ENCODE assay signal across 8 cellular contexts in the genomic region with DNA sequence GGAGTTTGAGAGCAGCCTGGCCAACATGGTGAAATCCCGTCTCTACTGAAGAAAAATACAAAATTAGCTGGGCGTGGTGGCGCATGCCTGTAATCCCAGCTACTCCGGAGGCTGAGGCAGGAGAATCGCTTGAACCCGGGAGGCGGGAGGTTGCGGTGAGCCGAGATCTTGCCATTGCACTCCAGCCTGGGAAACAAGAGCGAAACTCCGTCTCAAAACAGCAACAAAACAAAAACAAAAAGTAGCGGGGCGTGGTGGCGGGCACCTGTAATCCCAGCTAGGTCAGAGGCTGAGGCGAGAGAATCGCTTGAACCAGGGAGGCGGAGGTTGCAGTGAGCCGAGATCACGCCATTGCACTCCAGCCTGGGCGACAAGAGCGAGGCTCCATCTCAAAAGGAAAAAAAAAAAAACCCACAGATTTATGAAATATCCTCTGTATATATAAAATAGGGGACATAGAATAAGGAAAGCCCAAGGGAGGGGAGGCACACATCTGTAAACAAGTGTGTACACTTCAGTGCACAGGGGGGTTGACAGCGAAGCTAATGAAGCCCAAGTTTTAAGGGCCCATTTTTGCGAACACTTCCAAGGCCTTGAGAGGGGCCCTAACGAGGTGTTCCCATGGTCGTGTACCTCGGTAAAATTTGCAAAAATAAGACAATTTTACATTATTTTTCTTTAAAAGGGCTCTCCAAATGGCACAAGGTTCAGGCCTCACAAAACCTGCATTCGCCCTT. TPM values are rescaled to one million over a fixed set of nuclear protein-coding genes. Genes with fewer than 3 reads are reported as not detected.
DNase-seq lines count a peak whose midpoint lies in the region; FAIRE-seq and TF ChIP-seq lines count a peak whose summit lies in the region.
"Not testable (repeated sequence)": the region's sequence is repeated elsewhere in the genome, so short reads cannot be mapped to it uniquely, and the experiment has no call there.

No MANE protein-coding gene starts in this region.

- H3K4me3 ChIP-seq in BLaER1 (peak overlapping the region; percentile 100), H1 (ENCODE audit: extremely low read depth in 1 of 4, insufficient read depth in 2 of 4, low read depth in 3 of 4, low read length in 4 of 4) (peak overlapping the region; percentile 81 to 89 (median 84)), iPS-18a (ENCODE audit: low read length) (peak overlapping the region; percentile 71), stomach smooth muscle (ENCODE audit: low read length in 2 of 2) (peak overlapping the region; percentile 93 to 94)

- peak overlapping the region; percentile 99 for H3K9ac ChIP-seq in BLaER1
- peak overlapping the region in 3 of 4 experiments; percentile 82 to 96 (median 82); a peak in 6 of 7 replicates for H3K9ac ChIP-seq in H1 (replicated peaks in 1 of 4; ENCODE audit: extremely low read depth in 1 of 4, low read depth in 3 of 4, low read length in 3 of 4)
- peak overlapping the region; percentile 79 for H3K9ac ChIP-seq in iPS-18a (ENCODE audit: low read length)
- peak overlapping the region; percentile 92 to 94 for H3K9ac ChIP-seq in stomach smooth muscle (ENCODE audit: low read length in 2 of 2)

- not testable (repeated sequence) for H3K27me3 Mint-ChIP-seq in HFFc6 (ENCODE audit: insufficient read depth); activated naive CD4-positive, alpha-beta T cell treated with anti-CD3 and anti-CD28 coated beads, Interleukin-2, amount 50 U/mL, for 24 hours; nephron progenitor cell (ENCODE audit: low read depth, poor library complexity)

- H4K91ac ChIP-seq in H1 (replicated peaks; ENCODE audit: insufficient read length, low read length) = not testable (repeated sequence)

- H2BK120ac ChIP-seq in H1 (replicated peaks; ENCODE audit: low read depth, low read length) = not testable (repeated sequence)

- H3K36me3 ChIP-seq in BLaER1; H1 (ENCODE audit: control insufficient read depth in 2 of 4, insufficient read depth in 4 of 4, low read length in 3 of 4); iPS-18a (ENCODE audit: control insufficient read depth, low read depth, low read length); stomach smooth muscle (ENCODE audit: control insufficient read depth in 2 of 2, insufficient read depth in 2 of 2, low read length in 2 of 2): not testable (repeated sequence)

- H2AFZ ChIP-seq in H1 (ENCODE audit: low read length) = peak overlapping the region; percentile 81

- H2BK12ac ChIP-seq in H1 (ENCODE audit: low read depth, low read length) = 0 out of 2 replicates have a peak overlapping the region, but pooled peaks have one; percentile 27

- peak overlapping the region; percentile 80 for H4K5ac ChIP-seq in H1 (ENCODE audit: insufficient read length, low read depth, low read length)

- FAIRE-seq in H1 (lab: Jason Lieb, UNC) = not testable (repeated sequence)

- not testable (repeated sequence) for H3K36me3 Mint-ChIP-seq in HFFc6 (ENCODE audit: low read depth); activated naive CD4-positive, alpha-beta T cell treated with anti-CD3 and anti-CD28 coated beads, Interleukin-2, amount 50 U/mL, for 24 hours; nephron progenitor cell (ENCODE audit: low read depth)

- not testable (repeated sequence) for H3K9me3 Mint-ChIP-seq in HFFc6; activated naive CD4-positive, alpha-beta T cell treated with anti-CD3 and anti-CD28 coated beads, Interleukin-2, amount 50 U/mL, for 24 hours; nephron progenitor cell

- H3K56ac ChIP-seq in H1 (replicated peaks; ENCODE audit: insufficient read length, low read depth, low read length) = peak overlapping the region; percentile 86

- peaks cover 3 to 38% of the 10 kb centered on the region in 2 experiments; a peak in 3 of 4 replicates for H3K79me2 ChIP-seq in H1 (ENCODE audit: control insufficient read depth in 1 of 2, insufficient read depth in 2 of 2, low read length in 2 of 2)

- H3K4me1 ChIP-seq in BLaER1 = peaks cover 59% of the 10 kb centered on the region
- H3K4me1 ChIP-seq in H1 (replicated peaks in 1 of 4; ENCODE audit: control insufficient read depth in 3 of 4, insufficient read depth in 4 of 4, low read length in 3 of 4); iPS-18a (ENCODE audit: control insufficient read depth, low read depth, low read length): not testable (repeated sequence)
- H3K4me1 ChIP-seq in stomach smooth muscle (ENCODE audit: control insufficient read depth, insufficient read depth, low read length) = peaks cover 11% of the 10 kb centered on the region

- peak overlapping the region; percentile 84; the same call in 1 of the 2 replicates for H3K18ac ChIP-seq in H1 (ENCODE audit: extremely low read depth, low read length)

- not testable (repeated sequence) for TF ChIP-seq RAD21 in H1 (IDR thresholded peaks at IDR 0.05 in 1 of 2, conservative IDR thresholded peaks at IDR 0.05 in 1 of 2; ENCODE audit: low read depth in 2 of 2, low read length in 2 of 2)

- DNase-seq in HFFc6; H1 (ENCODE audit: low read depth in 1 of 2, low spot score in 2 of 2); nephron progenitor cell: not testable (repeated sequence)
- peak; percentile 2 for DNase-seq in RWPE1 (ENCODE audit: low spot score)

- H3K4me3 Mint-ChIP-seq in HFFc6 (peak overlapping the region; percentile 92), nephron progenitor cell (peak overlapping the region; percentile 89)
- H3K4me3 Mint-ChIP-seq in activated naive CD4-positive, alpha-beta T cell treated with anti-CD3 and anti-CD28 coated beads, Interleukin-2, amount 50 U/mL, for 24 hours = peak overlapping the region; percentile 94

- H2AK5ac ChIP-seq in H1 (ENCODE audit: low read depth, low read length) = not testable (repeated sequence)

- H2BK5ac ChIP-seq in H1 (ENCODE audit: low read depth, low read length) = peak overlapping the region; percentile 71

- H3K79me1 ChIP-seq in H1 (ENCODE audit: low read depth, low read length) = not testable (repeated sequence)

- not testable (repeated sequence) for H2BK20ac ChIP-seq in H1 (ENCODE audit: low read length)

- H3K4me2 ChIP-seq in BLaER1 (peak overlapping the region; percentile 95), H1 (ENCODE audit: insufficient read depth in 1 of 2, low read depth in 2 of 2, low read length in 2 of 2) (peak overlapping the region; percentile 79 to 99)

- peaks cover 36% of the 10 kb centered on the region for H4K20me1 ChIP-seq in BLaER1
- not testable (repeated sequence) for H4K20me1 ChIP-seq in H1 (replicated peaks in 1 of 2; ENCODE audit: control insufficient read depth in 1 of 2, insufficient read depth in 2 of 2, low read length in 2 of 2)

- not testable (repeated sequence) for H3K27me3 ChIP-seq in BLaER1; H1 (replicated peaks in 1 of 4; ENCODE audit: control insufficient read depth in 3 of 4, extremely low read depth in 1 of 4, insufficient read depth in 3 of 4, low read length in 3 of 4); iPS-18a (ENCODE audit: control insufficient read depth, insufficient read depth, low read length); stomach smooth muscle (ENCODE audit: control insufficient read depth in 1 of 2, insufficient read depth in 2 of 2, low read length in 2 of 2)

- H3K9me3 ChIP-seq in BLaER1; H1 (ENCODE audit: insufficient read depth in 2 of 2, low read depth in 1 of 2, low read length in 1 of 2); iPS-18a (ENCODE audit: control insufficient read depth, low read depth, low read length); stomach smooth muscle (ENCODE audit: control insufficient read depth in 2 of 2, low read length in 2 of 2): not testable (repeated sequence)

- not testable (repeated sequence) for H3K23ac ChIP-seq in H1 (ENCODE audit: insufficient read length)

- POLR2A ChIA-PET in RWPE1 (lab: Yijun Ruan, JAX; ENCODE audit: low non-redundant PET) = not testable (repeated sequence)
- POLR2A ChIA-PET in H1 (lab: Charles Lee; ENCODE audit: partially characterized antibody) = interaction anchor here (1.1 kb wide), 1 partner anchor 12 kb away, joined by 4 read pairs; no protein-coding TSS in a partner anchor

- not testable (repeated sequence) for H3K4ac ChIP-seq in H1 (replicated peaks; ENCODE audit: insufficient read length, low read depth, low read length)

- H3K27ac Mint-ChIP-seq in HFFc6 = peak overlapping the region; percentile 95
- H3K27ac Mint-ChIP-seq in activated naive CD4-positive, alpha-beta T cell treated with anti-CD3 and anti-CD28 coated beads, Interleukin-2, amount 50 U/mL, for 24 hours = peak overlapping the region; percentile 98
- peak overlapping the region; percentile 97 for H3K27ac Mint-ChIP-seq in nephron progenitor cell

- not testable (repeated sequence) for H2BK15ac ChIP-seq in H1 (ENCODE audit: low read length)

- CTCF ChIA-PET in RWPE1 (lab: Yijun Ruan, JAX) = not testable (repeated sequence)
- CTCF ChIA-PET in H1 (lab: Charles Lee; ENCODE audit: partially characterized antibody) = interaction anchor here (1.0 kb wide), 1 partner anchor 40 kb away, joined by 3 read pairs; no protein-coding TSS in a partner anchor

- WGBS in H1 (ENCODE audit: extremely low coverage in 1 of 2, insufficient coverage in 1 of 2, insufficient read length in 1 of 2, insufficient replicate concordance in 2 of 2, low coverage in 1 of 2, low lambda C conversion rate in 2 of 2, missing lambda C conversion rate in 1 of 2), 2 experiments = 71% methylated on average over 21 of the region's 27 CpGs; no CpG with 5 or more reads in 1 of the 2 experiments

- not testable (repeated sequence) for TF ChIP-seq CTCF in HFFc6 (IDR thresholded peaks at IDR 0.05); RWPE1 (conservative IDR thresholded peaks at IDR 0.05; ENCODE audit: low read depth); H1 (IDR thresholded peaks at IDR 0.05; ENCODE audit: control extremely low read depth in 1 of 3, insufficient read depth in 1 of 3, low read depth in 1 of 3, low read length in 3 of 3); nephron progenitor cell (IDR thresholded peaks at IDR 0.05)

- H3K23me2 ChIP-seq in H1 (ENCODE audit: low read depth, low read length) = not testable (repeated sequence)

- not testable (repeated sequence) for TF ChIP-seq EP300 in H1 (IDR thresholded peaks at IDR 0.05; ENCODE audit: borderline replicate concordance in 1 of 2, low read depth in 2 of 2, low read length in 2 of 2)

- not testable (repeated sequence) for H3K14ac ChIP-seq in H1 (ENCODE audit: insufficient read length)

- H4K8ac ChIP-seq in H1 (ENCODE audit: extremely low read depth, insufficient read depth, low read length) = not testable (repeated sequence)

- H3K4me1 Mint-ChIP-seq in HFFc6 (ENCODE audit: low read depth) = peaks cover 46% of the 10 kb centered on the region
- peaks cover 53% of the 10 kb centered on the region for H3K4me1 Mint-ChIP-seq in activated naive CD4-positive, alpha-beta T cell treated with anti-CD3 and anti-CD28 coated beads, Interleukin-2, amount 50 U/mL, for 24 hours
- peaks cover 49% of the 10 kb centered on the region for H3K4me1 Mint-ChIP-seq in nephron progenitor cell

- H3K27ac ChIP-seq in BLaER1 (peak overlapping the region; percentile 98), RWPE1 (peak overlapping the region; percentile 79), H1 (ENCODE audit: low read depth, low read length) (peak overlapping the region; percentile 50; the same call in 1 of the 2 replicates), iPS-18a (ENCODE audit: low read length) (peak overlapping the region; percentile 56), stomach smooth muscle (ENCODE audit: low read length) (peak overlapping the region; percentile 76)

- TF ChIP-seq POLR2A in H1 (IDR thresholded peaks at IDR 0.05; ENCODE audit: control extremely low read depth in 1 of 2, low read depth in 2 of 2, low read length in 2 of 2) = not testable (repeated sequence)

RNA-seq across cellular contexts. Expression of a gene that starts 0.7 kb away (rescaled TPM):
- total RNA-seq in HFFc6 (2021; fragmentation: NEBNext Ultra II Directional; extraction: Animal tissue kit (Norgen Biotek cat#: 25700)) = 1 to 10 TPM; 5.0 to 6.6 (median 6.3) TPM
- 6.1 and 6.6 TPM in 2 replicates for total RNA-seq in H1 (2021; fragmentation: NEBNext Ultra II Directional; extraction: Animal tissue kit (Norgen Biotek cat#: 25700))
- polyA plus RNA-seq in H1 (2011; rRNA removed) = 1.9 and 3.5 TPM in 2 replicates
- 3.2 TPM for polyA plus RNA-seq in H1 (2011; cell fraction: cytosol; rRNA removed)
- 0.87 TPM for polyA plus RNA-seq in H1 (2011; cell fraction: nucleus; rRNA removed)
- polyA plus RNA-seq in H1 (2012, experiment 1 of 2) = 1.8 to 4.0 TPM (median 2.1 TPM) in 4 replicates
- 0.66 TPM for polyA plus RNA-seq in H1 (2012, experiment 2 of 2)
- polyA plus RNA-seq in H1 (2013, experiment 1 of 2) = 7.2 TPM
- polyA plus RNA-seq in H1 (2013, experiment 2 of 2) = 7.5 TPM
- polyA minus RNA-seq in H1 (2011; rRNA and poly(A)+ RNA removed) = 2.4 and 3.7 TPM in 2 replicates
- polyA minus RNA-seq in H1 (2011; cell fraction: cytosol; rRNA and poly(A)+ RNA removed) = 3.6 TPM
- 8.1 TPM for polyA minus RNA-seq in H1 (2011; cell fraction: nucleus; rRNA and poly(A)+ RNA removed)

RNA-seq across cellular contexts. Expression of a gene that starts 2.1 kb away (rescaled TPM):
- total RNA-seq in HFFc6 (2021; fragmentation: NEBNext Ultra II Directional; extraction: Animal tissue kit (Norgen Biotek cat#: 25700)) = 10 to 100 TPM in 5 of 6 experiments, 1 to 10 TPM in 1; 9.2 to 11.4 (median 11.1) TPM
- total RNA-seq in H1 (2021; fragmentation: NEBNext Ultra II Directional; extraction: Animal tissue kit (Norgen Biotek cat#: 25700)) = 4.5 and 4.6 TPM in 2 replicates
- 0.78 and 1.1 TPM in 2 replicates for polyA plus RNA-seq in H1 (2011; rRNA removed)
- 2.2 TPM for polyA plus RNA-seq in H1 (2011; cell fraction: cytosol; rRNA removed)
- polyA plus RNA-seq in H1 (2011; cell fraction: nucleus; rRNA removed) = 1.5 TPM
- polyA plus RNA-seq in H1 (2012, experiment 1 of 2) = 1.8 to 5.2 TPM (median 2.7 TPM) in 4 replicates
- polyA plus RNA-seq in H1 (2012, experiment 2 of 2) = 0.29 TPM
- 4.1 TPM for polyA plus RNA-seq in H1 (2013, experiment 1 of 2)
- polyA plus RNA-seq in H1 (2013, experiment 2 of 2) = 4.0 TPM
- polyA minus RNA-seq in H1 (2011; rRNA and poly(A)+ RNA removed) = 2.0 and 3.8 TPM in 2 replicates
- 2.2 TPM for polyA minus RNA-seq in H1 (2011; cell fraction: cytosol; rRNA and poly(A)+ RNA removed)
- polyA minus RNA-seq in H1 (2011; cell fraction: nucleus; rRNA and poly(A)+ RNA removed) = 3.2 TPM

RNA-seq across cellular contexts. Expression of a gene that starts 52.0 kb away (rescaled TPM):
- under 1 TPM; 0.17 to 0.66 (median 0.25) TPM for total RNA-seq in HFFc6 (2021; fragmentation: NEBNext Ultra II Directional; extraction: Animal tissue kit (Norgen Biotek cat#: 25700))
- not detected in 2 replicates for total RNA-seq in H1 (2021; fragmentation: NEBNext Ultra II Directional; extraction: Animal tissue kit (Norgen Biotek cat#: 25700))
- 0.03 TPM in 1 of 2 replicates, not detected in the other for polyA plus RNA-seq in H1 (2011; rRNA removed)
- polyA plus RNA-seq in H1 (2011; cell fraction: cytosol; rRNA removed) = 0.19 TPM
- 0.93 TPM for polyA plus RNA-seq in H1 (2011; cell fraction: nucleus; rRNA removed)
- 0.35 TPM in 1 of 4 replicates, not detected in the others for polyA plus RNA-seq in H1 (2012, experiment 1 of 2)
- not detected for polyA plus RNA-seq in H1 (2012, experiment 2 of 2)
- 0.77 TPM for polyA plus RNA-seq in H1 (2013, experiment 1 of 2)
- 0.24 TPM for polyA plus RNA-seq in H1 (2013, experiment 2 of 2)
- 0.50 TPM in 1 of 2 replicates, not detected in the other for polyA minus RNA-seq in H1 (2011; rRNA and poly(A)+ RNA removed)
- polyA minus RNA-seq in H1 (2011; cell fraction: cytosol; rRNA and poly(A)+ RNA removed) = not detected
- 3.1 TPM for polyA minus RNA-seq in H1 (2011; cell fraction: nucleus; rRNA and poly(A)+ RNA removed)
